ENCODE assay signal across 10 cellular contexts in genomic region chr14:89351958-89352404, GRCh38.
DNase-seq lines count a peak whose midpoint lies in the region; ATAC-seq and TF ChIP-seq lines count a peak whose summit lies in the region.
"Had no signal": no experiment of that assay in that cellular context is flagged by ENCODE, and none has a peak within 500 bp of the region (broad histone marks: within the 10 kb centered on the region; RNA-seq: fewer than 3 reads in every experiment).

No MANE protein-coding gene starts in this region.

- peak overlapping the region; percentile 78 for H2AK5ac ChIP-seq in mesendoderm (ENCODE audit: low read length)

- no peak overlapping the region for H3K23ac ChIP-seq in mesendoderm (ENCODE audit: low read length)

- H3K18ac ChIP-seq in mesendoderm (ENCODE audit: low read length) = peak overlapping the region; percentile 92

- WGBS in heart right ventricle, 2 donors = 46 to 47% methylated on average over 6 of the region's 6 CpGs
- no CpG with 5 or more reads among the region's 6 CpGs for WGBS in mesendoderm (ENCODE audit: extremely low coverage, insufficient coverage, low lambda C conversion rate)

- no peaks in the 10 kb centered on the region for H3K9me3 ChIP-seq in heart right ventricle
- H3K9me3 ChIP-seq in adipocyte (ENCODE audit: control insufficient read depth, low read length) = no peaks in the 10 kb centered on the region
- no peaks in the 10 kb centered on the region for H3K9me3 ChIP-seq in uterus

- H3K27me3 ChIP-seq in heart right ventricle (no peaks in the 10 kb centered on the region), adipocyte (replicated peaks; ENCODE audit: control insufficient read depth, insufficient read depth, low read length) (no peaks in the 10 kb centered on the region), mesendoderm (ENCODE audit: insufficient read depth, low read length, poor library complexity) (no peaks in the 10 kb centered on the region), uterus (no peaks in the 10 kb centered on the region)

- DNase-seq in heart right ventricle (no peak), cardiac septum (ENCODE audit: low spot score) (no peak), adipocyte (ENCODE audit: low read depth) (no peak), mesendoderm (no peak), uterus (peak; percentile 34 to 43), DMS114 treated with DMSO at 0.1 percent for 48 hours (lab: John Stamatoyannopoulos, UW; ENCODE audit: unreplicated experiment) (no peak), NCI-H1436 (lab: John Stamatoyannopoulos, UW) (no peak)
- DNase-seq: DMS79 treated with DMSO at 0.1 percent for 48 hours, NCI-H526 treated with DMSO at 0.1 percent for 48 hours had no signal

- no peak overlapping the region for H2BK15ac ChIP-seq in mesendoderm (replicated peaks; ENCODE audit: low read depth)

- TF ChIP-seq POLR2A in uterus (IDR thresholded peaks at IDR 0.05) = no peak

- peaks cover 26% of the 10 kb centered on the region for H3K79me2 ChIP-seq in mesendoderm (ENCODE audit: control insufficient read depth, insufficient read depth, low read length)

- no peak overlapping the region for H3K4me2 ChIP-seq in mesendoderm (ENCODE audit: low read length)

- peak overlapping the region; percentile 64 for H3K4ac ChIP-seq in mesendoderm (ENCODE audit: low read depth, low read length)

- TF ChIP-seq CTCF in heart right ventricle (IDR thresholded peaks at IDR 0.05) (no peak), uterus (IDR thresholded peaks at IDR 0.05) (no peak)

- peak overlapping the region; percentile 35 for H2BK120ac ChIP-seq in mesendoderm (ENCODE audit: low read depth, low read length)

- H3K36me3 ChIP-seq in heart right ventricle (peaks cover 0 to 36% (median 7%) of the 10 kb centered on the region in 9 donors), adipocyte (ENCODE audit: control insufficient read depth, insufficient read depth, low read length, severe bottlenecking) (peaks cover 17% of the 10 kb centered on the region), mesendoderm (ENCODE audit: control insufficient read depth, insufficient read depth, low read length) (peaks cover 4% of the 10 kb centered on the region), uterus (no peaks in the 10 kb centered on the region)

- peak overlapping the region; percentile 70 for H3K9ac ChIP-seq in adipocyte (ENCODE audit: low read length)
- peak overlapping the region; percentile 17 for H3K9ac ChIP-seq in mesendoderm (ENCODE audit: low read length)

- H3K27ac ChIP-seq in heart right ventricle (peak overlapping the region in 9 of 10 donors; percentile 7 to 83 (median 57)), mesendoderm (ENCODE audit: low read depth, low read length) (peak overlapping the region; percentile 78), uterus (peak overlapping the region; percentile 71 to 84)

- H4K5ac ChIP-seq in mesendoderm (ENCODE audit: low read length) = no peak overlapping the region

- H4K8ac ChIP-seq in mesendoderm (ENCODE audit: low read depth, low read length) = no peak overlapping the region

- H3K4me3 ChIP-seq in heart right ventricle = peak overlapping the region in 1 of 10 donors; percentile 16
- H3K4me3 ChIP-seq in adipocyte (ENCODE audit: low read length) = peak overlapping the region; percentile 52
- no peak overlapping the region for H3K4me3 ChIP-seq in mesendoderm (ENCODE audit: low read length)
- H3K4me3 ChIP-seq in uterus = peak overlapping the region in 1 of 2 donors; percentile 15

- ATAC-seq in heart right ventricle = peak in 3 of 8 donors; percentile 37 to 50 (median 43)
- no peak for ATAC-seq in GM21381 (IDR thresholded peaks at IDR 0.05; ENCODE audit: unreplicated experiment)

- peak overlapping the region; percentile 70 for H2BK5ac ChIP-seq in mesendoderm (ENCODE audit: low read length)

- peak overlapping the region; percentile 56 for H3K56ac ChIP-seq in mesendoderm (ENCODE audit: low read length)

- intact Hi-C loops in heart right ventricle (cut with DNase I) = no loop called here
- intact Hi-C loops in cardiac septum (cut with DNase I) = no loop called here
- intact Hi-C loops in uterus (cut with DNase I; ENCODE audit: low total_unique reads) = no loop called here

- H3K4me1 ChIP-seq in heart right ventricle = peaks cover 10 to 42% (median 30%) of the 10 kb centered on the region in 9 donors
- H3K4me1 ChIP-seq in adipocyte (ENCODE audit: control insufficient read depth, insufficient read depth, low read length) = peaks cover 35% of the 10 kb centered on the region
- H3K4me1 ChIP-seq in mesendoderm (ENCODE audit: control insufficient read depth, low read depth, low read length) = peaks cover 10% of the 10 kb centered on the region
- H3K4me1 ChIP-seq in uterus = peaks cover 0 to 9% of the 10 kb centered on the region in 2 donors

- peaks cover 14% of the 10 kb centered on the region for H3K79me1 ChIP-seq in mesendoderm (ENCODE audit: low read length)

Comparison
In these comparisons a context has a peak if more than half of its experiments do, and no peak if none do; other contexts are left out.
1. DNase-seq: peak in uterus (2 of 2); none in heart right ventricle (0 of 2), cardiac septum (single experiment), adipocyte (single experiment), mesendoderm (single experiment), DMS114 treated with DMSO at 0.1 percent for 48 hours (single experiment) and NCI-H1436 (single experiment).
2. Peak in every context shown above with its lines, with median percentiles within 50 percentile points of each other: H3K27ac ChIP-seq.